ENCODE assay signal across 12 cellular contexts in the genomic region with DNA sequence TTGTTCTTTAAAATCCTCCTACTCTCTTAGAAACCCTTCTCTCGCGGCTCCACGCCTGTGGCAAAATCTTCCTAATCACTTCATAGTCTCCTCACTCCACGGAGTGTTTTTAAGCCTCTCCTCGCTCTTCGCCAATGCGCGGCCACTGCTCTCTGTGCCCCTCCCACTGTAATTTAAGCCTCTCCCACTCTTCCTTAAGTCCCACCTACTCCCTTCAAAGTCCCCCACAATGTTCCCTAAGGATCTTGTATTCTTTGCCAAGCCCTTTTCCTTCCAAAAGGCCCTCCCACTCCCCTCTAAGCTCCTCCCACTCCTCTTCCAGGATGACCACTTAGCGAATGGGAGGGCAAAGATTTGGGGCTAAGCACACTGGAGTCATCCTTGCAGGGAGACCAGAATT. TPM values are rescaled to one million over a fixed set of nuclear protein-coding genes. Genes with fewer than 3 reads are reported as not detected.
A peak's percentile ranks its signal among the peaks of the same experiment; 100 is the strongest.
DNase-seq lines count a peak whose midpoint lies in the region; ATAC-seq and TF ChIP-seq lines count a peak whose summit lies in the region.
"Had no signal": no experiment of that assay in that cellular context is flagged by ENCODE, and none has a peak within 500 bp of the region (broad histone marks: within the 10 kb centered on the region; RNA-seq: fewer than 3 reads in every experiment).

No MANE protein-coding gene starts in this region.

- H3K27ac Mint-ChIP-seq in chondrocyte (ENCODE audit: unreplicated experiment): peak overlapping the region; percentile 51
- peak overlapping the region; percentile 80 for H3K27ac Mint-ChIP-seq in neural progenitor cell

- no peak for DNase-seq in A673 (ENCODE audit: low spot score)
- peak; percentile 71 for DNase-seq in H7
- no peak for DNase-seq in chondrocyte (ENCODE audit: low spot score)
- DNase-seq in neural progenitor cell (ENCODE audit: low spot score): peak; percentile 81
- DNase-seq in COLO668 (lab: John Stamatoyannopoulos, UW; ENCODE audit: unreplicated experiment): no peak
- DNase-seq in DMS 273 treated with DMSO at 0.1 percent for 48 hours (lab: John Stamatoyannopoulos, UW): no peak
- DNase-seq: activated CD8-positive, alpha-beta memory T cell treated with anti-CD3 and anti-CD28 coated beads, Interleukin-2, amount 50 U/mL, for 4 hours; esophagus squamous epithelium; NCI-H2081 treated with DMSO at 0.1 percent for 48 hours; SJCRH30 had no signal

- ATAC-seq in HG03135 (IDR thresholded peaks at IDR 0.05; ENCODE audit: unreplicated experiment) (no peak), GM19455 (IDR thresholded peaks at IDR 0.05; ENCODE audit: unreplicated experiment) (no peak)

- no peaks in the 10 kb centered on the region for H3K27me3 ChIP-seq in A673 (replicated peaks; ENCODE audit: insufficient read depth, low read depth, low read length, poor library complexity)
- no peaks in the 10 kb centered on the region for H3K27me3 ChIP-seq in H7 (ENCODE audit: control insufficient read depth, insufficient read depth, low read length)
- H3K27me3 ChIP-seq in neural progenitor cell: no peaks in the 10 kb centered on the region
- H3K27me3 ChIP-seq: esophagus squamous epithelium, SJCRH30 had no signal

- no peak overlapping the region for H2AFZ ChIP-seq in neural progenitor cell (replicated peaks)

- H3K36me3 ChIP-seq in A673 (ENCODE audit: insufficient read depth, low read length, poor library complexity, severe bottlenecking) (peaks cover 27% of the 10 kb centered on the region), H7 (replicated peaks; ENCODE audit: control insufficient read depth, insufficient read depth, low read length) (peaks cover 3% of the 10 kb centered on the region), neural progenitor cell (peaks cover 17% of the 10 kb centered on the region)

- H3K9me3 ChIP-seq in A673 (ENCODE audit: low read depth, low read length, poor library complexity, severe bottlenecking): no peaks in the 10 kb centered on the region
- no peaks in the 10 kb centered on the region for H3K9me3 ChIP-seq in neural progenitor cell (ENCODE audit: low read depth)
- H3K9me3 ChIP-seq: esophagus squamous epithelium, SJCRH30 had no signal

- no peak for TF ChIP-seq CTCF in A673 (conservative IDR thresholded peaks at IDR 0.05; ENCODE audit: low read depth, low read length)
- TF ChIP-seq CTCF in chondrocyte (IDR thresholded peaks at IDR 0.05): no peak
- TF ChIP-seq CTCF in neural progenitor cell (IDR thresholded peaks at IDR 0.05): no peak

- H3K9ac ChIP-seq in neural progenitor cell: no peak overlapping the region

- no TSS peak for BruUV-seq in A673 (replicated peaks; lab: Mats Ljungman, UMichigan)

- CTCF ChIA-PET in A673 (lab: Charles Lee): no interaction called here

- H3K4me3 Mint-ChIP-seq in chondrocyte (ENCODE audit: unreplicated experiment): no peak overlapping the region
- H3K4me3 Mint-ChIP-seq in neural progenitor cell: peak overlapping the region; percentile 87

- POLR2A ChIA-PET in A673 (lab: Charles Lee; ENCODE audit: low non-redundant PET): no interaction called here

- H3K4me1 ChIP-seq in A673 (ENCODE audit: insufficient read depth, low read length, poor library complexity, severe bottlenecking) (peaks cover 16% of the 10 kb centered on the region), neural progenitor cell (peaks cover 6% of the 10 kb centered on the region)
- H3K4me1 ChIP-seq: SJCRH30 had no signal

- intact Hi-C loops in A673 (cut with micrococcal nuclease; ENCODE audit: unreplicated experiment): no loop called here

- no peaks in the 10 kb centered on the region for H3K27me3 Mint-ChIP-seq in chondrocyte (ENCODE audit: low read depth)
- peaks cover 7% of the 10 kb centered on the region for H3K27me3 Mint-ChIP-seq in neural progenitor cell (ENCODE audit: insufficient read depth, low read depth)

- peak overlapping the region; percentile 55 for H3K4me2 ChIP-seq in neural progenitor cell

- H3K36me3 Mint-ChIP-seq in chondrocyte (ENCODE audit: low read depth) (peaks cover 24% of the 10 kb centered on the region), neural progenitor cell (peaks cover 41% of the 10 kb centered on the region)

- H3K4me3 ChIP-seq in A673 (ENCODE audit: low read depth, low read length, poor library complexity, severe bottlenecking) (no peak overlapping the region), H7 (ENCODE audit: insufficient read depth, low read depth, low read length) (peak overlapping the region; percentile 43), neural progenitor cell (peak overlapping the region; percentile 73)

- H3K79me2 ChIP-seq in neural progenitor cell (ENCODE audit: low read depth): peaks cover 16% of the 10 kb centered on the region

- H3F3A ChIP-seq in neural progenitor cell (ENCODE audit: low read depth): peaks cover 44% of the 10 kb centered on the region

- H3K9me3 Mint-ChIP-seq in chondrocyte (ENCODE audit: low read depth): no peaks in the 10 kb centered on the region
- H3K9me3 Mint-ChIP-seq in neural progenitor cell: peaks cover 12% of the 10 kb centered on the region

- H3K4me1 Mint-ChIP-seq in chondrocyte (ENCODE audit: low read depth): peaks cover 25% of the 10 kb centered on the region
- H3K4me1 Mint-ChIP-seq in neural progenitor cell: peaks cover 25% of the 10 kb centered on the region

- peak overlapping the region; percentile 32 for H3K27ac ChIP-seq in A673 (ENCODE audit: low read depth, low read length, poor library complexity, severe bottlenecking)
- peak overlapping the region; percentile 33 for H3K27ac ChIP-seq in neural progenitor cell
- H3K27ac ChIP-seq: SJCRH30 had no signal

- H4K20me1 ChIP-seq in neural progenitor cell (ENCODE audit: low read depth): no peaks in the 10 kb centered on the region

RNA-seq across cellular contexts. Expression of a gene that starts 1.3 kb away (rescaled TPM):
- total RNA-seq in A673 (2021): 27.8 and 29.3 TPM in 2 replicates
- total RNA-seq in H7 (2014; rRNA removed; shearing (Covaris generic)): 4.3 and 4.7 TPM in 2 replicates
- 11.3 to 14.7 TPM (median 14.4 TPM) in 3 replicates for total RNA-seq in chondrocyte
- total RNA-seq in neural progenitor cell (ENCODE audit: low replicate concordance): 4.8 and 10.8 TPM in 2 replicates

RNA-seq across cellular contexts. Expression of a gene that starts 2.1 kb away (rescaled TPM):
- total RNA-seq in A673 (2021) (6.3 and 7.5 TPM in 2 replicates), chondrocyte (10.1 to 11.0 TPM (median 10.8 TPM) in 3 replicates), neural progenitor cell (ENCODE audit: low replicate concordance) (3.2 and 5.4 TPM in 2 replicates)
- total RNA-seq in H7 (2014; rRNA removed; shearing (Covaris generic)): 11.2 and 13.6 TPM in 2 replicates

RNA-seq across cellular contexts. Expression of a gene that starts 7.4 kb away (rescaled TPM):
- 16.1 and 17.1 TPM in 2 replicates for total RNA-seq in A673 (2021)
- total RNA-seq in H7 (2014; rRNA removed; shearing (Covaris generic)): 3.5 and 4.9 TPM in 2 replicates
- 16.1 to 18.1 TPM (median 16.4 TPM) in 3 replicates for total RNA-seq in chondrocyte
- total RNA-seq in neural progenitor cell (ENCODE audit: low replicate concordance): 0.49 and 4.5 TPM in 2 replicates

RNA-seq across cellular contexts. Expression of a gene that starts 17.4 kb away (rescaled TPM):
- total RNA-seq in A673 (2021) (27.4 and 27.5 TPM in 2 replicates), chondrocyte (15.7 to 23.6 TPM (median 23.1 TPM) in 3 replicates), neural progenitor cell (ENCODE audit: low replicate concordance) (2.1 and 15.2 TPM in 2 replicates)
- 17.2 and 20.5 TPM in 2 replicates for total RNA-seq in H7 (2014; rRNA removed; shearing (Covaris generic))

RNA-seq across cellular contexts. Expression of a gene that starts 26.3 kb away (rescaled TPM):
- 6.8 and 7.1 TPM in 2 replicates for total RNA-seq in A673 (2021)
- total RNA-seq in H7 (2014; rRNA removed; shearing (Covaris generic)): 9.8 and 12.5 TPM in 2 replicates
- total RNA-seq in chondrocyte: 6.1 to 7.9 TPM (median 6.4 TPM) in 3 replicates
- total RNA-seq in neural progenitor cell (ENCODE audit: low replicate concordance): 3.9 and 12.5 TPM in 2 replicates

Comparison
In these comparisons a context has a peak if more than half of its experiments do, and no peak if none do; other contexts are left out.
1. DNase-seq: peak in H7 (single experiment) and neural progenitor cell (single experiment); none in A673 (single experiment), chondrocyte (single experiment), COLO668 (single experiment) and DMS 273 treated with DMSO at 0.1 percent for 48 hours (single experiment).